ENCODE assay signal across 13 cellular contexts in genomic region chr15:40306371-40306770, GRCh38. TPM values are rescaled to one million over a fixed set of nuclear protein-coding genes. Genes with fewer than 3 reads are reported as not detected.
A peak's percentile ranks its signal among the peaks of the same experiment; 100 is the strongest.
DNase-seq lines count a peak whose midpoint lies in the region; ATAC-seq and TF ChIP-seq lines count a peak whose summit lies in the region.
"Had no signal": no experiment of that assay in that cellular context is flagged by ENCODE, and none has a peak within 500 bp of the region (broad histone marks: within the 10 kb centered on the region; RNA-seq: fewer than 3 reads in every experiment).

No MANE protein-coding gene starts in this region.

- H3K4me1 ChIP-seq in lower lobe of right lung (peaks cover 19% of the 10 kb centered on the region), thymus (ENCODE audit: control insufficient read depth, insufficient read depth, low read length) (peaks cover 6% of the 10 kb centered on the region)

- H3K27ac ChIP-seq in WERI-Rb-1 (peak overlapping the region; percentile 90), lower lobe of right lung (peak overlapping the region; percentile 84), thymus (ENCODE audit: low read depth) (no peak overlapping the region)

- TF ChIP-seq CTCF in WERI-Rb-1 (IDR thresholded peaks at IDR 0.05; ENCODE audit: low read depth, low read length) (no peak), lower lobe of right lung (IDR thresholded peaks at IDR 0.05) (no peak)

- H3K9me3 ChIP-seq in WERI-Rb-1 (ENCODE audit: severe bottlenecking) (no peaks in the 10 kb centered on the region), lower lobe of right lung (no peaks in the 10 kb centered on the region), thymus (ENCODE audit: control insufficient read depth) (no peaks in the 10 kb centered on the region)

- H3K4me3 ChIP-seq in WERI-Rb-1 (ENCODE audit: low read depth, low read length): peak overlapping the region; percentile 38
- peak overlapping the region; percentile 55 for H3K4me3 ChIP-seq in lower lobe of right lung
- peak overlapping the region; percentile 52 for H3K4me3 ChIP-seq in thymus (ENCODE audit: low read length)

- DNase-seq in cardiac septum (ENCODE audit: low spot score) (peak; percentile 84), Right ventricle myocardium superior (no peak), WERI-Rb-1 (no peak), lower lobe of right lung (no peak), glomerular visceral epithelial cell (ENCODE audit: extremely low spot score) (no peak)
- no peak for DNase-seq in activated CD4-positive, CD25-positive, alpha-beta regulatory T cell (lab: John Stamatoyannopoulos, UW)
- DNase-seq: cerebellar nuclear complex, NCI-H226, small intestine had no signal

- WGBS in thymus: 54% methylated on average over 5 of the region's 5 CpGs

- no peaks in the 10 kb centered on the region for H3K36me3 ChIP-seq in WERI-Rb-1
- H3K36me3 ChIP-seq in lower lobe of right lung: peaks cover 14% of the 10 kb centered on the region
- peaks cover 15% of the 10 kb centered on the region for H3K36me3 ChIP-seq in thymus (ENCODE audit: control insufficient read depth, insufficient read depth)

- H3K27me3 ChIP-seq in WERI-Rb-1 (ENCODE audit: insufficient read depth, low read depth, severe bottlenecking) (no peaks in the 10 kb centered on the region), lower lobe of right lung (ENCODE audit: low read depth) (no peaks in the 10 kb centered on the region), thymus (ENCODE audit: control insufficient read depth, insufficient read depth) (no peaks in the 10 kb centered on the region)

- intact Hi-C loops in cardiac septum (cut with DNase I): no loop called here
- intact Hi-C loops in Right ventricle myocardium superior (cut with DNase I): no loop called here
- intact Hi-C loops in lower lobe of right lung (cut with DNase I): no loop called here

- no peak for ATAC-seq in Right ventricle myocardium superior (ENCODE audit: poor library complexity)
- peak; percentile 19 to 38 for ATAC-seq in lower lobe of right lung
- no peak for ATAC-seq in HG03280 (IDR thresholded peaks at IDR 0.05; ENCODE audit: unreplicated experiment)

RNA-seq across cellular contexts. Expression of gene PLCB2, which starts 1.4 kb away (rescaled TPM):
- total RNA-seq in cardiac septum (4.6 TPM), Right ventricle myocardium superior (7.7 TPM), lower lobe of right lung (105 TPM)
- 125 TPM for polyA plus RNA-seq in thymus

RNA-seq across cellular contexts. Expression of gene INAFM2, which starts 17.1 kb away (rescaled TPM):
- total RNA-seq in cardiac septum: 40.0 TPM
- total RNA-seq in Right ventricle myocardium superior: 56.2 TPM
- total RNA-seq in lower lobe of right lung: 33.8 TPM
- 12.8 TPM for polyA plus RNA-seq in thymus

RNA-seq across cellular contexts. Expression of gene ANKRD63, which starts 23.5 kb away (rescaled TPM):
- not detected for total RNA-seq in cardiac septum
- 0.65 TPM for total RNA-seq in Right ventricle myocardium superior
- not detected for total RNA-seq in lower lobe of right lung
- polyA plus RNA-seq in thymus: not detected
- total RNA-seq: mesenteric fat pad had no signal

RNA-seq across cellular contexts. Expression of gene CCDC9B, which starts 34.4 kb away (rescaled TPM):
- total RNA-seq in cardiac septum (178 TPM), Right ventricle myocardium superior (155 TPM), lower lobe of right lung (71.4 TPM)
- polyA plus RNA-seq in thymus: 3.6 TPM

RNA-seq across cellular contexts. Expression of gene PHGR1, which starts 44.5 kb away (rescaled TPM):
- total RNA-seq in cardiac septum: not detected
- total RNA-seq in Right ventricle myocardium superior: not detected
- total RNA-seq in lower lobe of right lung: not detected
- polyA plus RNA-seq in thymus: 4.5 TPM
- total RNA-seq: SK-MEL-5 had no signal

Comparison
In these comparisons a context has a peak if more than half of its experiments do, and no peak if none do; other contexts are left out.
1. ATAC-seq: peak in lower lobe of right lung (2 of 2); none in Right ventricle myocardium superior (single experiment) and HG03280 (single experiment).
2. RNA of gene PLCB2, which starts 1.4 kb away (total RNA-seq): 105 TPM in lower lobe of right lung (single experiment); 7.7 TPM in Right ventricle myocardium superior (single experiment) and 4.6 TPM in cardiac septum (single experiment); every median in the first group is over 10 times any median in the second.
3. Peak in every context shown above with its lines, with median percentiles within 50 percentile points of each other: H3K4me3 ChIP-seq.